18 cellular contexts compared by ENCODE assay signal in genomic region chr4:18698119-18698883, GRCh38.
"Had no signal": no experiment of that assay in that cellular context is flagged by ENCODE, and none has a peak within 500 bp of the region (broad histone marks: within the 10 kb centered on the region; RNA-seq: fewer than 3 reads in every experiment).

No MANE protein-coding gene starts in this region.

- DNase-seq: activated CD4-positive, alpha-beta T cell treated with anti-CD3 and anti-CD28 coated beads for 48 hours; activated CD4-positive, CD25-positive, alpha-beta regulatory T cell; activated CD8-positive, alpha-beta T cell treated with anti-CD3 and anti-CD28 coated beads, Interleukin-2, amount 10 ng/mL, durations not matched to agents 7 days and 5 days; activated naive CD4-positive, alpha-beta T cell treated with Interleukin-2 at 50 U/mL for 16 hours; activated naive CD8-positive, alpha-beta T cell treated with anti-CD3 and anti-CD28 coated beads, Interleukin-2, amount 10 ng/mL, durations not matched to agents 7 days and 5 days; activated T-cell treated with anti-CD3 and anti-CD28 coated beads, Interleukin-2, amount 50 U/mL, for 24 hours; brain microvascular endothelial cell; central memory CD4-positive, alpha-beta T cell; endodermal cell; foreskin keratinocyte; left lung; stimulated activated naive B cell treated with anti-CD40 and anti-IgM and Interleukin-4, amounts not matched to agents 10 μg/mL and 1 μg/mL and 100 μg/mL, for 72 hours; upper lobe of right lung had no signal

- H3K27ac ChIP-seq: brain microvascular endothelial cell, epithelial cell of prostate, foreskin keratinocyte, hepatocyte, left lung, thoracic aorta, upper lobe of right lung had no signal

- H3K79me2 ChIP-seq: hepatocyte had no signal

- H3K36me3 Mint-ChIP-seq: activated naive CD8-positive, alpha-beta T cell treated with anti-CD3 and anti-CD28 coated beads, Interleukin-2, amount 10 ng/mL, durations not matched to agents 7 days and 5 days; stimulated activated naive B cell treated with anti-CD40 and anti-IgM and Interleukin-4, amounts not matched to agents 10 μg/mL and 1 μg/mL and 100 μg/mL, for 72 hours had no signal

- H3K4me2 ChIP-seq: hepatocyte had no signal

- H3K4me3 Mint-ChIP-seq: activated CD8-positive, alpha-beta T cell treated with anti-CD3 and anti-CD28 coated beads, Interleukin-2, amount 10 ng/mL, durations not matched to agents 7 days and 5 days; activated naive CD8-positive, alpha-beta T cell treated with anti-CD3 and anti-CD28 coated beads, Interleukin-2, amount 10 ng/mL, durations not matched to agents 7 days and 5 days; activated T-cell treated with anti-CD3 and anti-CD28 coated beads, Interleukin-2, amount 50 U/mL, for 24 hours; endodermal cell; neural crest cell; stimulated activated naive B cell treated with anti-CD40 and anti-IgM and Interleukin-4, amounts not matched to agents 10 μg/mL and 1 μg/mL and 100 μg/mL, for 72 hours had no signal

- H3K4me1 Mint-ChIP-seq: activated naive CD8-positive, alpha-beta T cell treated with anti-CD3 and anti-CD28 coated beads, Interleukin-2, amount 10 ng/mL, durations not matched to agents 7 days and 5 days; neural crest cell; stimulated activated naive B cell treated with anti-CD40 and anti-IgM and Interleukin-4, amounts not matched to agents 10 μg/mL and 1 μg/mL and 100 μg/mL, for 72 hours had no signal

- ATAC-seq: activated CD8-positive, alpha-beta T cell treated with anti-CD3 and anti-CD28 coated beads, Interleukin-2, amount 10 ng/mL, durations not matched to agents 7 days and 5 days; foreskin keratinocyte; left lung; stimulated activated naive B cell treated with anti-CD40 and anti-IgM and Interleukin-4, amounts not matched to agents 10 μg/mL and 1 μg/mL and 100 μg/mL, for 72 hours; upper lobe of right lung had no signal

- H3K27me3 ChIP-seq: brain microvascular endothelial cell, foreskin keratinocyte, hepatocyte, left lung, upper lobe of right lung had no signal

- H2AFZ ChIP-seq: hepatocyte had no signal

- H3K27ac Mint-ChIP-seq: activated CD8-positive, alpha-beta T cell treated with anti-CD3 and anti-CD28 coated beads, Interleukin-2, amount 10 ng/mL, durations not matched to agents 7 days and 5 days; activated naive CD8-positive, alpha-beta T cell treated with anti-CD3 and anti-CD28 coated beads, Interleukin-2, amount 10 ng/mL, durations not matched to agents 7 days and 5 days; activated T-cell treated with anti-CD3 and anti-CD28 coated beads, Interleukin-2, amount 50 U/mL, for 24 hours; activated T-helper 2 cell treated with anti-CD3 and anti-CD28 coated beads, Interferon-gamma antibody, Interleukin-2, Interleukin-4, amounts not matched to agents 10 μg/mL and 5 μg/mL and 100 μg/mL, durations not matched to agents 14 hours and 24 hours and 36 hours; endodermal cell; stimulated activated naive B cell treated with anti-CD40 and anti-IgM and Interleukin-4, amounts not matched to agents 10 μg/mL and 1 μg/mL and 100 μg/mL, for 72 hours had no signal

- H3K9me3 ChIP-seq: left lung, thoracic aorta, upper lobe of right lung had no signal

- H3K4me1 ChIP-seq: foreskin keratinocyte, left lung, upper lobe of right lung had no signal

- H3K27me3 Mint-ChIP-seq: activated T-cell treated with anti-CD3 and anti-CD28 coated beads, Interleukin-2, amount 50 U/mL, for 24 hours; stimulated activated naive B cell treated with anti-CD40 and anti-IgM and Interleukin-4, amounts not matched to agents 10 μg/mL and 1 μg/mL and 100 μg/mL, for 72 hours had no signal

- H3K4me3 ChIP-seq: hepatocyte, left lung, thoracic aorta, upper lobe of right lung had no signal

- H3K36me3 ChIP-seq: brain microvascular endothelial cell, left lung, thoracic aorta, upper lobe of right lung had no signal
